ENCODE assay signal across 7 cellular contexts in the genomic region with DNA sequence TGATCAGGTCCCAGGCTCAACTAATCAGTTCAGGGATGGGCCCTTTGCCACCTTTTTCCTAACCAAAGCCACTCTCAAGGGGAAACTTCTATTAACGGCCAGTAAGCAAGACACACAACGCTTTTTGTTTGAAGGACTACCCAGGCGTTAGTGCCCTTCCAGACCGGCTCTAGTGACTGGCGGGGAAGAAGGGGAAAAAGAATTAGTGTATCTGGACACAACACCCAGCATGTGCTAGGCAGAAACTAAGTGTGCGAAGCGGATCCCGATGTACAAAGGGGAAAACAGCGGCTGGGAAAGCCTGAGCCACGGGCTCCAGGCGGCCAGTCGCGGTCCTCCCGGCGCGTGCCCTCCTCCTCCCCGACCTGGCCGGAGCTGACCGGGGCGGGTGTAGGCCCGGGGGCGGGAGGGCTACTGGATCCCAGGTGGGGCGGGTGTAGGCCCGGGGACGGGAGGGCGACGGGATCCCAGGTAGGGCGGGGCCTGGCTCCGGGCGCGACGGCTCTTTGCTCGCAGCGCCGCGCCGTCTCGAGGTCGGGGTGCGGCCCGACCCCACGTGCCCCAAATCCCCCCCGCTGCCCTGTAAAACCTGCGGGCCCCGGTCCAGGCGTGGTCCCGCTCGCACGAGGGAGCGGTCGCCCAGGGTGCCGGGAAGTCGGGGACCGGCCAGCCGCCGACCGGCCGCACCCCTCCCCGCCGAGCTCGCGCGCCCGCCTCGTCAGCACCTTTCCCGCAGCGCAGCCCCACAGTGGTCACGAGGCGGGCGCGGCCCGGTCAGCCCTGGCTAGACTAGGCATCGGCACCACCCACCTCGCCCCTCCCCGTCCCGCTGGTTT. TPM values are rescaled to one million over a fixed set of nuclear protein-coding genes. Genes with fewer than 3 reads are reported as not detected.
DNase-seq lines count a peak whose midpoint lies in the region; ATAC-seq and TF ChIP-seq lines count a peak whose summit lies in the region.

No MANE protein-coding gene starts in this region.

- H3K4me1 Mint-ChIP-seq in WTC11 = peaks cover 42% of the 10 kb centered on the region
- H3K4me1 Mint-ChIP-seq in endodermal cell = peaks cover 28% of the 10 kb centered on the region

- no peaks in the 10 kb centered on the region for H3K27me3 Mint-ChIP-seq in WTC11 (ENCODE audit: low read depth)
- H3K27me3 Mint-ChIP-seq in endodermal cell (ENCODE audit: insufficient read depth) = no peaks in the 10 kb centered on the region

- peak overlapping the region; percentile 59 for H3K4me3 ChIP-seq in GM12864 (ENCODE audit: low read depth, low read length)
- peak overlapping the region; percentile 89 for H3K4me3 ChIP-seq in endodermal cell (ENCODE audit: low read length)
- peak overlapping the region; percentile 23 for H3K4me3 ChIP-seq in mucosa of descending colon

- H3K27ac Mint-ChIP-seq in WTC11 (peak overlapping the region; percentile 100), endodermal cell (peak overlapping the region; percentile 99)

- intact Hi-C loops in mucosa of descending colon (cut with DNase I, micrococcal nuclease) = loop anchor here (5.0 to 10.0 kb wide), 3 partner anchors 55 to 230 kb away; a partner anchor contains a TSS

- 2 to 13% methylated on average over 13 to 76 of the region's 76 CpGs for WGBS in endodermal cell (ENCODE audit: insufficient coverage in 1 of 2, insufficient read length in 1 of 2), 2 experiments

- H3K9me3 ChIP-seq in endodermal cell (ENCODE audit: control insufficient read depth, low read length) (no peaks in the 10 kb centered on the region), mucosa of descending colon (no peaks in the 10 kb centered on the region)

- H3K36me3 Mint-ChIP-seq in WTC11 (no peaks in the 10 kb centered on the region), endodermal cell (ENCODE audit: low read depth) (no peaks in the 10 kb centered on the region)

- H3K27me3 ChIP-seq in endodermal cell (ENCODE audit: control insufficient read depth, insufficient read depth, low read length, poor library complexity, severe bottlenecking) = no peaks in the 10 kb centered on the region

- H3K4me1 ChIP-seq in endodermal cell (ENCODE audit: control insufficient read depth, insufficient read depth, low read length) (peaks cover 5% of the 10 kb centered on the region), mucosa of descending colon (ENCODE audit: low read depth) (peaks cover 9% of the 10 kb centered on the region)

- no peak for DNase-seq in GM12864 (ENCODE audit: low read depth)
- peak; percentile 66 for DNase-seq in HuH-7 (ENCODE audit: low spot score)
- peak; percentile 77 for DNase-seq in WTC11 (ENCODE audit: low spot score)
- DNase-seq in endodermal cell = peak; percentile 87
- DNase-seq in mucosa of descending colon = no peak
- DNase-seq in NCI-H187 treated with DMSO at 0.1 percent for 48 hours (lab: John Stamatoyannopoulos, UW) = no peak

- no peak for TF ChIP-seq CTCF in GM12864 (IDR thresholded peaks at IDR 0.05; ENCODE audit: low read depth, low read length, missing control alignments)
- no peak for TF ChIP-seq CTCF in WTC11 (IDR thresholded peaks at IDR 0.05)
- TF ChIP-seq CTCF in endodermal cell (conservative IDR thresholded peaks at IDR 0.05) = no peak
- TF ChIP-seq CTCF in mucosa of descending colon (IDR thresholded peaks at IDR 0.05) = no peak

- POLR2A ChIA-PET in WTC11 (lab: Charles Lee) = interaction anchor here (1.0 to 4.9 kb wide), 6 partner anchors 18 to 228 kb away, joined by 3 to 60 read pairs (median 31); a partner anchor contains a TSS

- H3K36me3 ChIP-seq in endodermal cell (ENCODE audit: control insufficient read depth, insufficient read depth, low read length) (no peaks in the 10 kb centered on the region), mucosa of descending colon (ENCODE audit: low read depth) (peaks cover 3% of the 10 kb centered on the region)

- H3K27ac ChIP-seq in endodermal cell (ENCODE audit: low read depth, low read length) = peak overlapping the region; percentile 97

- CTCF ChIA-PET in WTC11 (lab: Charles Lee) = interaction anchor here (0.5 to 2.7 kb wide), 11 partner anchors 10 to 74 kb away, joined by 3 to 7 read pairs (median 3); no protein-coding TSS in a partner anchor

- H3K9ac ChIP-seq in endodermal cell (ENCODE audit: extremely low read depth, low read length, poor library complexity, severe bottlenecking) = peak overlapping the region; percentile 95

- H3K9me3 Mint-ChIP-seq in WTC11 = no peaks in the 10 kb centered on the region
- H3K9me3 Mint-ChIP-seq in endodermal cell = no peaks in the 10 kb centered on the region

- H3K4me3 Mint-ChIP-seq in WTC11 = peak overlapping the region; percentile 73
- H3K4me3 Mint-ChIP-seq in endodermal cell = peak overlapping the region; percentile 72

- ATAC-seq in GM21526 (IDR thresholded peaks at IDR 0.05; ENCODE audit: low FRiP score, unreplicated experiment) = peak; percentile 31
- peak; percentile 22 for ATAC-seq in WTC11
- peak; percentile 68 for ATAC-seq in mucosa of descending colon

TF ChIP-seq in WTC11, 78 proteins besides CTCF, POLR2A, EP300 and RAD21 (continues in another document):
- TF ChIP-seq SOX15 (CRISPR knock-in tag; IDR thresholded peaks at IDR 0.05) (no peak), FOXP1 (CRISPR knock-in tag; IDR thresholded peaks at IDR 0.05; ENCODE audit: borderline replicate concordance) (peak; percentile 13; the same call in 1 of the 2 replicates), GABPB1 (CRISPR knock-in tag; IDR thresholded peaks at IDR 0.05) (0 out of 2 replicates have a peak, but pooled peaks have one; percentile 4), NFE2L1 (CRISPR knock-in tag; IDR thresholded peaks at IDR 0.05) (0 out of 2 replicates have a peak, but pooled peaks have one; percentile 28), TCF7 (CRISPR knock-in tag; IDR thresholded peaks at IDR 0.05; ENCODE audit: low read depth) (peak; percentile 61; the same call in 1 of the 2 replicates), ATF1 (CRISPR knock-in tag; IDR thresholded peaks at IDR 0.05) (no peak), RORB (CRISPR knock-in tag; IDR thresholded peaks at IDR 0.05) (no peak), MYBL2 (CRISPR knock-in tag; IDR thresholded peaks at IDR 0.05) (no peak), ZNF423 (CRISPR knock-in tag; IDR thresholded peaks at IDR 0.05) (no peak; the same call in none of the 2 replicates), EMX1 (CRISPR knock-in tag; IDR thresholded peaks at IDR 0.05) (no peak)
- TF ChIP-seq, protein P1, sequence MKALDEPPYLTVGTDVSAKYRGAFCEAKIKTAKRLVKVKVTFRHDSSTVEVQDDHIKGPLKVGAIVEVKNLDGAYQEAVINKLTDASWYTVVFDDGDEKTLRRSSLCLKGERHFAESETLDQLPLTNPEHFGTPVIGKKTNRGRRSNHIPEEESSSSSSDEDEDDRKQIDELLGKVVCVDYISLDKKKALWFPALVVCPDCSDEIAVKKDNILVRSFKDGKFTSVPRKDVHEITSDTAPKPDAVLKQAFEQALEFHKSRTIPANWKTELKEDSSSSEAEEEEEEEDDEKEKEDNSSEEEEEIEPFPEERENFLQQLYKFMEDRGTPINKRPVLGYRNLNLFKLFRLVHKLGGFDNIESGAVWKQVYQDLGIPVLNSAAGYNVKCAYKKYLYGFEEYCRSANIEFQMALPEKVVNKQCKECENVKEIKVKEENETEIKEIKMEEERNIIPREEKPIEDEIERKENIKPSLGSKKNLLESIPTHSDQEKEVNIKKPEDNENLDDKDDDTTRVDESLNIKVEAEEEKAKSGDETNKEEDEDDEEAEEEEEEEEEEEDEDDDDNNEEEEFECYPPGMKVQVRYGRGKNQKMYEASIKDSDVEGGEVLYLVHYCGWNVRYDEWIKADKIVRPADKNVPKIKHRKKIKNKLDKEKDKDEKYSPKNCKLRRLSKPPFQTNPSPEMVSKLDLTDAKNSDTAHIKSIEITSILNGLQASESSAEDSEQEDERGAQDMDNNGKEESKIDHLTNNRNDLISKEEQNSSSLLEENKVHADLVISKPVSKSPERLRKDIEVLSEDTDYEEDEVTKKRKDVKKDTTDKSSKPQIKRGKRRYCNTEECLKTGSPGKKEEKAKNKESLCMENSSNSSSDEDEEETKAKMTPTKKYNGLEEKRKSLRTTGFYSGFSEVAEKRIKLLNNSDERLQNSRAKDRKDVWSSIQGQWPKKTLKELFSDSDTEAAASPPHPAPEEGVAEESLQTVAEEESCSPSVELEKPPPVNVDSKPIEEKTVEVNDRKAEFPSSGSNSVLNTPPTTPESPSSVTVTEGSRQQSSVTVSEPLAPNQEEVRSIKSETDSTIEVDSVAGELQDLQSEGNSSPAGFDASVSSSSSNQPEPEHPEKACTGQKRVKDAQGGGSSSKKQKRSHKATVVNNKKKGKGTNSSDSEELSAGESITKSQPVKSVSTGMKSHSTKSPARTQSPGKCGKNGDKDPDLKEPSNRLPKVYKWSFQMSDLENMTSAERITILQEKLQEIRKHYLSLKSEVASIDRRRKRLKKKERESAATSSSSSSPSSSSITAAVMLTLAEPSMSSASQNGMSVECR (CRISPR knock-in tag; IDR thresholded peaks at IDR 0.05; ENCODE audit: borderline replicate concordance) = no peak
- TF ChIP-seq, protein P2, sequence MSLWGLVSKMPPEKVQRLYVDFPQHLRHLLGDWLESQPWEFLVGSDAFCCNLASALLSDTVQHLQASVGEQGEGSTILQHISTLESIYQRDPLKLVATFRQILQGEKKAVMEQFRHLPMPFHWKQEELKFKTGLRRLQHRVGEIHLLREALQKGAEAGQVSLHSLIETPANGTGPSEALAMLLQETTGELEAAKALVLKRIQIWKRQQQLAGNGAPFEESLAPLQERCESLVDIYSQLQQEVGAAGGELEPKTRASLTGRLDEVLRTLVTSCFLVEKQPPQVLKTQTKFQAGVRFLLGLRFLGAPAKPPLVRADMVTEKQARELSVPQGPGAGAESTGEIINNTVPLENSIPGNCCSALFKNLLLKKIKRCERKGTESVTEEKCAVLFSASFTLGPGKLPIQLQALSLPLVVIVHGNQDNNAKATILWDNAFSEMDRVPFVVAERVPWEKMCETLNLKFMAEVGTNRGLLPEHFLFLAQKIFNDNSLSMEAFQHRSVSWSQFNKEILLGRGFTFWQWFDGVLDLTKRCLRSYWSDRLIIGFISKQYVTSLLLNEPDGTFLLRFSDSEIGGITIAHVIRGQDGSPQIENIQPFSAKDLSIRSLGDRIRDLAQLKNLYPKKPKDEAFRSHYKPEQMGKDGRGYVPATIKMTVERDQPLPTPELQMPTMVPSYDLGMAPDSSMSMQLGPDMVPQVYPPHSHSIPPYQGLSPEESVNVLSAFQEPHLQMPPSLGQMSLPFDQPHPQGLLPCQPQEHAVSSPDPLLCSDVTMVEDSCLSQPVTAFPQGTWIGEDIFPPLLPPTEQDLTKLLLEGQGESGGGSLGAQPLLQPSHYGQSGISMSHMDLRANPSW (CRISPR knock-in tag; conservative IDR thresholded peaks at IDR 0.05; ENCODE audit: low read depth) = no peak

RNA-seq across cellular contexts. Expression of a gene that starts 48.8 kb away (rescaled TPM):
- total RNA-seq in WTC11 (2021) (6.8 to 13.1 TPM (median 10.2 TPM) in 3 replicates), endodermal cell (10 to 100 TPM; 12.3 to 16.5 TPM), mucosa of descending colon (10 to 100 TPM in 2 of 3 donors, 1 to 10 TPM in 1; 7.6 to 17.2 (median 12.2) TPM)
- polyA plus RNA-seq in endodermal cell (2013, experiment 1 of 2) = 8.7 TPM
- 11.0 TPM for polyA plus RNA-seq in endodermal cell (2013, experiment 2 of 2)

RNA-seq across cellular contexts. Expression of a gene that starts 54.7 kb away (rescaled TPM):
- total RNA-seq in WTC11 (2021) (489 to 528 TPM (median 518 TPM) in 3 replicates), endodermal cell (100 to 1,000 TPM; 344 to 357 TPM), mucosa of descending colon (100 to 1,000 TPM; 243 to 383 (median 266) TPM)
- polyA plus RNA-seq in endodermal cell (2013, experiment 1 of 2) = 354 TPM
- 313 TPM for polyA plus RNA-seq in endodermal cell (2013, experiment 2 of 2)

Comparison
In these comparisons a context has a peak if more than half of its experiments do, and no peak if none do; other contexts are left out.
1. DNase-seq: peak in HuH-7 (single experiment), WTC11 (single experiment) and endodermal cell (single experiment); none in GM12864 (single experiment), mucosa of descending colon (0 of 3) and NCI-H187 treated with DMSO at 0.1 percent for 48 hours (single experiment).
2. H3K4me3 ChIP-seq: peak in every context shown above with its lines; median percentile 89 in endodermal cell; 59 in GM12864; 23 in mucosa of descending colon.
3. Peak in every context shown above with its lines, with median percentiles within 50 percentile points of each other: ATAC-seq.